In the genomic region with DNA sequence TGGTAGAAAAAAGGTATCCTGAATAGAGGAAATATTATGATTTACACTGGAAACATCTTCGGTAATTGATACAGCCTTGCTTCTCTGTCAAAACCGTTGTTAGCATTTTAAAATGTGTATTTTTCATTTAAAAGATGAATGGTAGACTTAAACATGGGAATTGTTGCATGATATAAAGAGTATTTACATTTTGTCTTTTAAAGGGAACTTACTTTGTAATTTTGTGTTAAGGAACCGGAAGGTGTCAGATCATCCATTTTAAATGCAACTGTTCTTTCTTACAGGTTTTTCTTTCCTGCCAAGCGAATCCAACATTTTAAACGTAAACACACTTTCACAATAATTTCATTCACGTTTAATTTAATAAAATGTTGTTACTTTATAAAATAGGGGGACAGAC, we compare ENCODE assay signal across 10 cellular contexts. TPM values are rescaled to one million over a fixed set of nuclear protein-coding genes. Genes with fewer than 3 reads are reported as not detected.
A peak's percentile ranks its signal among the peaks of the same experiment; 100 is the strongest.
DNase-seq lines count a peak whose midpoint lies in the region; ATAC-seq, FAIRE-seq and TF ChIP-seq lines count a peak whose summit lies in the region.
"Had no signal": no experiment of that assay in that cellular context is flagged by ENCODE, and none has a peak within 500 bp of the region (broad histone marks: within the 10 kb centered on the region; RNA-seq: fewer than 3 reads in every experiment).

No MANE protein-coding gene starts in this region.

- H3K27me3 ChIP-seq in WERI-Rb-1 (ENCODE audit: insufficient read depth, low read depth, severe bottlenecking), result no peaks in the 10 kb centered on the region
- peaks cover 87% of the 10 kb centered on the region for H3K27me3 ChIP-seq in CD8-positive, alpha-beta T cell (ENCODE audit: insufficient read depth, low read length)
- peaks cover 100% of the 10 kb centered on the region for H3K27me3 ChIP-seq in left ventricle myocardium inferior (ENCODE audit: low read depth)

- no peak for TF ChIP-seq CTCF in WERI-Rb-1 (IDR thresholded peaks at IDR 0.05; ENCODE audit: low read depth, low read length)
- no peak for TF ChIP-seq CTCF in nephron (IDR thresholded peaks at IDR 0.05; ENCODE audit: unreplicated experiment in 3 of 3)
- no peak for TF ChIP-seq CTCF in CD8-positive, alpha-beta T cell (IDR thresholded peaks at IDR 0.05)
- TF ChIP-seq CTCF in left ventricle myocardium inferior (IDR thresholded peaks at IDR 0.05; ENCODE audit: borderline replicate concordance), result no peak

- H3K9me3 Mint-ChIP-seq in IgD-negative memory B cell (peaks cover 0 to 6% (median 1%) of the 10 kb centered on the region in 3 donors), nephron (no peaks in the 10 kb centered on the region)
- peaks cover 7% of the 10 kb centered on the region for H3K9me3 Mint-ChIP-seq in CD8-positive, alpha-beta T cell

- CTCF ChIA-PET in CD8-positive, alpha-beta T cell (lab: Charles Lee), result no interaction called here

- H3K27me3 Mint-ChIP-seq in IgD-negative memory B cell (peaks cover 65% of the 10 kb centered on the region), nephron (ENCODE audit: low read depth) (peaks cover 8% of the 10 kb centered on the region)
- H3K27me3 Mint-ChIP-seq in CD8-positive, alpha-beta T cell (ENCODE audit: low read depth), result peaks cover 67% of the 10 kb centered on the region

- DNase-seq in NCI-H1694 treated with DMSO at 0.1 percent for 48 hours (lab: John Stamatoyannopoulos, UW) (peak; percentile 68), NCI-H1694 (lab: John Stamatoyannopoulos, UW) (no peak), WERI-Rb-1 (no peak), left ventricle myocardium inferior (no peak), frontal cortex (ENCODE audit: low spot score in 2 of 2) (no peak)
- DNase-seq in CD8-positive, alpha-beta T cell, result no peak
- DNase-seq: AML-193, midbrain had no signal

- H3K27ac Mint-ChIP-seq in IgD-negative memory B cell (peak overlapping the region in 2 of 3 donors; percentile 93 to 100), nephron (peak overlapping the region; percentile 95 to 99 (median 97))
- H3K27ac Mint-ChIP-seq in CD8-positive, alpha-beta T cell, result no peak overlapping the region

- intact Hi-C loops in CD8-positive, alpha-beta T cell (cut with DNase I, micrococcal nuclease), result loop anchor here in 1 of 2 experiments (5.0 to 10.0 kb wide), 4 partner anchors 60 to 367 kb away; a partner anchor contains a TSS
- intact Hi-C loops in left ventricle myocardium inferior (cut with micrococcal nuclease), result no loop called here

- peak overlapping the region; percentile 93 for H3K4me3 ChIP-seq in WERI-Rb-1 (ENCODE audit: low read depth, low read length)
- H3K4me3 ChIP-seq in CD8-positive, alpha-beta T cell (ENCODE audit: low read depth, low read length), result no peak overlapping the region
- no peak overlapping the region for H3K4me3 ChIP-seq in left ventricle myocardium inferior

- no peak for FAIRE-seq in frontal cortex (lab: Jason Lieb, UNC)

- ATAC-seq in CD8-positive, alpha-beta T cell, result no peak

- H3K4me1 Mint-ChIP-seq in IgD-negative memory B cell (peaks cover 16 to 39% (median 28%) of the 10 kb centered on the region in 3 donors), nephron (peaks cover 34% of the 10 kb centered on the region)
- peaks cover 40% of the 10 kb centered on the region for H3K4me1 Mint-ChIP-seq in CD8-positive, alpha-beta T cell (ENCODE audit: low read depth)

- peaks cover 47% of the 10 kb centered on the region for H3K4me1 ChIP-seq in CD8-positive, alpha-beta T cell (ENCODE audit: insufficient read depth, low read length)
- H3K4me1 ChIP-seq in left ventricle myocardium inferior, result peaks cover 56% of the 10 kb centered on the region

- H3K27ac ChIP-seq in WERI-Rb-1 (peak overlapping the region; percentile 99), left ventricle myocardium inferior (replicated peaks) (no peak overlapping the region)
- H3K27ac ChIP-seq in CD8-positive, alpha-beta T cell (ENCODE audit: low read depth, low read length), result no peak overlapping the region

- peak overlapping the region in 3 of 4 donors; percentile 74 to 94 (median 85) for H3K4me3 Mint-ChIP-seq in IgD-negative memory B cell
- H3K4me3 Mint-ChIP-seq in nephron, result peak overlapping the region; percentile 87 to 92 (median 88)
- H3K4me3 Mint-ChIP-seq in CD8-positive, alpha-beta T cell, result no peak overlapping the region

- no peaks in the 10 kb centered on the region for H3K36me3 Mint-ChIP-seq in IgD-negative memory B cell
- H3K36me3 Mint-ChIP-seq in nephron (ENCODE audit: low read depth), result no peaks in the 10 kb centered on the region
- H3K36me3 Mint-ChIP-seq in CD8-positive, alpha-beta T cell, result no peaks in the 10 kb centered on the region

- H3K9me3 ChIP-seq in WERI-Rb-1 (ENCODE audit: severe bottlenecking) (no peaks in the 10 kb centered on the region), left ventricle myocardium inferior (replicated peaks) (no peaks in the 10 kb centered on the region)
- H3K9me3 ChIP-seq in CD8-positive, alpha-beta T cell (ENCODE audit: low read length), result no peaks in the 10 kb centered on the region

- POLR2A ChIA-PET in CD8-positive, alpha-beta T cell (lab: Charles Lee), result interaction anchor here (1.5 kb wide), 1 partner anchor 14 kb away, joined by 5 read pairs; no protein-coding TSS in a partner anchor

- H3K36me3 ChIP-seq in WERI-Rb-1 (no peaks in the 10 kb centered on the region; the same call in 1 of the 2 replicates), left ventricle myocardium inferior (no peaks in the 10 kb centered on the region)
- H3K36me3 ChIP-seq in CD8-positive, alpha-beta T cell (ENCODE audit: insufficient read depth, low read length), result no peaks in the 10 kb centered on the region

RNA-seq across cellular contexts. Expression of a gene that starts 1.8 kb away (rescaled TPM):
- polyA plus RNA-seq in IgD-negative memory B cell, result 5.4 TPM
- total RNA-seq in CD8-positive, alpha-beta T cell, result not detected
- total RNA-seq in left ventricle myocardium inferior (0.38 TPM), frontal cortex (81.5 TPM)

RNA-seq across cellular contexts. Expression of a gene that starts 59.7 kb away (rescaled TPM):
- 44.0 TPM for polyA plus RNA-seq in IgD-negative memory B cell
- total RNA-seq in CD8-positive, alpha-beta T cell, result 100 to 1,000 TPM; 258 to 271 TPM
- total RNA-seq in left ventricle myocardium inferior (25.6 TPM), frontal cortex (51.4 TPM)

Comparison
In these comparisons a context has a peak if more than half of its experiments do, and no peak if none do; other contexts are left out.
1. RNA of a gene that starts 1.8 kb away (total RNA-seq): 81.5 TPM in frontal cortex (single experiment); 0.38 TPM in left ventricle myocardium inferior (single experiment) and not detected in CD8-positive, alpha-beta T cell; every median in the first group is over 10 times any median in the second.